ENCODE assay signal across 9 cellular contexts in genomic region chr15:40845036-40845435, GRCh38. TPM values are rescaled to one million over a fixed set of nuclear protein-coding genes. Genes with fewer than 3 reads are reported as not detected.
A peak's percentile ranks its signal among the peaks of the same experiment; 100 is the strongest.
DNase-seq lines count a peak whose midpoint lies in the region; ATAC-seq and TF ChIP-seq lines count a peak whose summit lies in the region.
"Had no signal": no experiment of that assay in that cellular context is flagged by ENCODE, and none has a peak within 500 bp of the region (broad histone marks: within the 10 kb centered on the region; RNA-seq: fewer than 3 reads in every experiment).

No MANE protein-coding gene starts in this region.

- H3K4me2 ChIP-seq in neuronal stem cell (ENCODE audit: insufficient read depth, low read length, poor library complexity, severe bottlenecking), result peak overlapping the region; percentile 93

- peaks cover 34% of the 10 kb centered on the region for H3K4me1 Mint-ChIP-seq in CD4-positive, alpha-beta T cell (ENCODE audit: low read depth)

- H3K4me3 Mint-ChIP-seq in CD4-positive, alpha-beta T cell, result peak overlapping the region; percentile 87

- H2BK5ac ChIP-seq in neuronal stem cell (ENCODE audit: low read length), result no peak overlapping the region

- H3K79me1 ChIP-seq in neuronal stem cell (ENCODE audit: low read depth, low read length), result no peaks in the 10 kb centered on the region

- no peak for ATAC-seq in CD4-positive, alpha-beta T cell (ENCODE audit: poor library complexity)
- ATAC-seq in HG02981 (IDR thresholded peaks at IDR 0.05; ENCODE audit: unreplicated experiment), result no peak

- peak overlapping the region; percentile 64 for H3K4me3 ChIP-seq in effector memory CD4-positive, alpha-beta T cell (ENCODE audit: insufficient read depth, low read depth, low read length, poor library complexity, severe bottlenecking)
- H3K4me3 ChIP-seq in neuronal stem cell (ENCODE audit: low read length in 2 of 2), result peak overlapping the region in 1 of 2 donors; percentile 79

- POLR2A ChIA-PET in CD4-positive, alpha-beta T cell (lab: Charles Lee), result interaction anchor here (0.6 to 1.4 kb wide), 3 partner anchors 45 to 152 kb away, joined by 3 to 7 read pairs (median 3); partner anchors contain the start of gene VPS18

- H3K14ac ChIP-seq in neuronal stem cell (ENCODE audit: low read length), result no peak overlapping the region

- H3K9me3 Mint-ChIP-seq in CD4-positive, alpha-beta T cell, result no peaks in the 10 kb centered on the region

- peaks cover 9% of the 10 kb centered on the region for H3K27me3 Mint-ChIP-seq in CD4-positive, alpha-beta T cell

- peak overlapping the region; percentile 88 for H3K18ac ChIP-seq in neuronal stem cell (ENCODE audit: low read length)

- no peak overlapping the region for H3K4ac ChIP-seq in neuronal stem cell (ENCODE audit: low read length)

- TF ChIP-seq CTCF in CD4-positive, alpha-beta T cell (IDR thresholded peaks at IDR 0.05), result no peak

- H3K27ac Mint-ChIP-seq in CD4-positive, alpha-beta T cell, result peak overlapping the region; percentile 51

- H2AFZ ChIP-seq in neuronal stem cell (ENCODE audit: low read length), result peak overlapping the region; percentile 89

- no peak overlapping the region for H3K27ac ChIP-seq in CD4-positive, alpha-beta T cell (ENCODE audit: low read depth, low read length)
- no peak overlapping the region for H3K27ac ChIP-seq in effector memory CD4-positive, alpha-beta T cell (ENCODE audit: insufficient read depth, low read length, poor library complexity, severe bottlenecking)
- H3K27ac ChIP-seq in neuronal stem cell (replicated peaks; ENCODE audit: low read length), result no peak overlapping the region

- no peak overlapping the region for H4K91ac ChIP-seq in neuronal stem cell (ENCODE audit: low read depth, low read length, poor library complexity)

- H2BK120ac ChIP-seq in neuronal stem cell (ENCODE audit: low read depth, low read length), result no peak overlapping the region

- no peaks in the 10 kb centered on the region for H3K27me3 ChIP-seq in CD4-positive, alpha-beta T cell (ENCODE audit: control insufficient read depth, insufficient read depth, low read length)
- no peaks in the 10 kb centered on the region for H3K27me3 ChIP-seq in effector memory CD4-positive, alpha-beta T cell (replicated peaks; ENCODE audit: control insufficient read depth, insufficient read depth, low read length, poor library complexity, severe bottlenecking)
- H3K27me3 ChIP-seq in neuronal stem cell (ENCODE audit: control insufficient read depth in 3 of 3, insufficient read depth in 3 of 3, low read depth in 1 of 3, low read length in 3 of 3), result peaks cover 18 to 70% (median 38%) of the 10 kb centered on the region in 3 experiments

- CTCF ChIA-PET in CD4-positive, alpha-beta T cell (lab: Charles Lee), result interaction anchor here (0.7 to 1.0 kb wide), 2 partner anchors 13 to 49 kb away, joined by 5 read pairs; partner anchors contain the start of gene VPS18

- peaks cover 10% of the 10 kb centered on the region for H3K4me1 ChIP-seq in effector memory CD4-positive, alpha-beta T cell (ENCODE audit: control insufficient read depth, insufficient read depth, low read length, poor library complexity, severe bottlenecking)
- H3K4me1 ChIP-seq in neuronal stem cell (ENCODE audit: control insufficient read depth in 2 of 2, insufficient read depth in 1 of 2, low read depth in 1 of 2, low read length in 2 of 2), result peaks cover 13 to 15% of the 10 kb centered on the region in 2 donors

- no peaks in the 10 kb centered on the region for H3K36me3 ChIP-seq in effector memory CD4-positive, alpha-beta T cell (ENCODE audit: control insufficient read depth, insufficient read depth, low read length)
- no peaks in the 10 kb centered on the region for H3K36me3 ChIP-seq in neuronal stem cell (replicated peaks in 1 of 2; ENCODE audit: control insufficient read depth in 2 of 2, insufficient read depth in 2 of 2, low read length in 2 of 2)

- peak overlapping the region; percentile 30 for H2AK5ac ChIP-seq in neuronal stem cell (ENCODE audit: low read depth, low read length)

- H3K36me3 Mint-ChIP-seq in CD4-positive, alpha-beta T cell (ENCODE audit: low read depth), result no peaks in the 10 kb centered on the region

- no peak overlapping the region for H4K8ac ChIP-seq in neuronal stem cell (ENCODE audit: low read depth, low read length)

- intact Hi-C loops in CD4-positive, alpha-beta T cell (cut with DNase I, micrococcal nuclease), result no loop called here

- no peak for DNase-seq in CD4-positive, alpha-beta T cell
- DNase-seq in MV-4-11 (lab: John Stamatoyannopoulos, UW), result peak; percentile 61
- DNase-seq in effector memory CD4-positive, alpha-beta T cell, result no peak
- no peak for DNase-seq in neuronal stem cell (ENCODE audit: low spot score)
- DNase-seq in NCI-H2227 treated with DMSO at 0.1 percent for 48 hours (lab: John Stamatoyannopoulos, UW), result no peak
- no peak for DNase-seq in T-helper 9 cell
- DNase-seq in inferior parietal cortex (ENCODE audit: extremely low spot score), result no peak

- H3K9ac ChIP-seq in neuronal stem cell (ENCODE audit: low read depth, low read length, poor library complexity), result no peak overlapping the region

- no peak overlapping the region for H2BK12ac ChIP-seq in neuronal stem cell (ENCODE audit: low read length)

- H3K9me3 ChIP-seq in CD4-positive, alpha-beta T cell (ENCODE audit: control insufficient read depth, low read length), result no peaks in the 10 kb centered on the region
- no peaks in the 10 kb centered on the region for H3K9me3 ChIP-seq in effector memory CD4-positive, alpha-beta T cell (ENCODE audit: control insufficient read depth, low read length)
- peaks cover 0 to 3% of the 10 kb centered on the region in 2 donors for H3K9me3 ChIP-seq in neuronal stem cell (replicated peaks in 1 of 2; ENCODE audit: control insufficient read depth in 2 of 2, insufficient read depth in 1 of 2, low read depth in 1 of 2, low read length in 2 of 2)

- peak overlapping the region; percentile 87 for H3K23ac ChIP-seq in neuronal stem cell (ENCODE audit: low read depth, low read length, poor library complexity)

- H2BK15ac ChIP-seq in neuronal stem cell (ENCODE audit: low read length), result peak overlapping the region; percentile 39

- no CpG with 5 or more reads among the region's 12 CpGs for WGBS in neuronal stem cell (ENCODE audit: extremely low coverage in 2 of 2, insufficient read length in 2 of 2, insufficient replicate concordance in 1 of 2), 2 donors

RNA-seq across cellular contexts. Expression of gene SPINT1, which starts 1.2 kb away (rescaled TPM):
- 1 to 10 TPM; 1.0 to 1.6 TPM for total RNA-seq in CD4-positive, alpha-beta T cell
- 3.1 TPM for polyA plus RNA-seq in neuronal stem cell (2013, experiment 1 of 2)
- 3.1 TPM for polyA plus RNA-seq in neuronal stem cell (2013, experiment 2 of 2)

RNA-seq across cellular contexts. Expression of gene PPP1R14D, which starts 16.5 kb away (rescaled TPM):
- total RNA-seq in CD4-positive, alpha-beta T cell, result not detected
- not detected for polyA plus RNA-seq in neuronal stem cell (2013, experiment 1 of 2)
- 0.07 TPM for polyA plus RNA-seq in neuronal stem cell (2013, experiment 2 of 2)
- total RNA-seq: sciatic nerve had no signal

RNA-seq across cellular contexts. Expression of gene RHOV, which starts 29.0 kb away (rescaled TPM):
- total RNA-seq in CD4-positive, alpha-beta T cell, result under 1 TPM; 0.36 TPM
- 0.38 TPM for polyA plus RNA-seq in neuronal stem cell (2013, experiment 1 of 2)
- polyA plus RNA-seq in neuronal stem cell (2013, experiment 2 of 2), result 0.37 TPM

RNA-seq across cellular contexts. Expression of gene DNAJC17, which starts 37.8 kb away (rescaled TPM):
- 10 to 100 TPM; 14.4 to 17.9 TPM for total RNA-seq in CD4-positive, alpha-beta T cell
- polyA plus RNA-seq in neuronal stem cell (2013, experiment 1 of 2), result 41.3 TPM
- polyA plus RNA-seq in neuronal stem cell (2013, experiment 2 of 2), result 37.8 TPM

RNA-seq across cellular contexts. Expression of gene ZFYVE19, which starts 38.1 kb away (rescaled TPM):
- total RNA-seq in CD4-positive, alpha-beta T cell, result 10 to 100 TPM; 12.0 to 13.0 TPM
- polyA plus RNA-seq in neuronal stem cell (2013, experiment 1 of 2), result 7.3 TPM
- polyA plus RNA-seq in neuronal stem cell (2013, experiment 2 of 2), result 8.2 TPM
